1 cellular context compared by ENCODE assay signal in genomic region chr6:41545174-41545702, GRCh38.
TF ChIP-seq lines count a peak whose summit lies in the region.

No MANE protein-coding gene starts in this region.

TF ChIP-seq in IMR-90, 13 proteins besides CTCF, POLR2A, EP300 and RAD21 (continued from another document):
- TF ChIP-seq, protein P1, sequence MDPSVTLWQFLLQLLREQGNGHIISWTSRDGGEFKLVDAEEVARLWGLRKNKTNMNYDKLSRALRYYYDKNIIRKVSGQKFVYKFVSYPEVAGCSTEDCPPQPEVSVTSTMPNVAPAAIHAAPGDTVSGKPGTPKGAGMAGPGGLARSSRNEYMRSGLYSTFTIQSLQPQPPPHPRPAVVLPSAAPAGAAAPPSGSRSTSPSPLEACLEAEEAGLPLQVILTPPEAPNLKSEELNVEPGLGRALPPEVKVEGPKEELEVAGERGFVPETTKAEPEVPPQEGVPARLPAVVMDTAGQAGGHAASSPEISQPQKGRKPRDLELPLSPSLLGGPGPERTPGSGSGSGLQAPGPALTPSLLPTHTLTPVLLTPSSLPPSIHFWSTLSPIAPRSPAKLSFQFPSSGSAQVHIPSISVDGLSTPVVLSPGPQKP (IDR thresholded peaks at IDR 0.05; ENCODE audit: borderline replicate concordance, low read depth, low read length): no peak
- TF ChIP-seq, protein P2, sequence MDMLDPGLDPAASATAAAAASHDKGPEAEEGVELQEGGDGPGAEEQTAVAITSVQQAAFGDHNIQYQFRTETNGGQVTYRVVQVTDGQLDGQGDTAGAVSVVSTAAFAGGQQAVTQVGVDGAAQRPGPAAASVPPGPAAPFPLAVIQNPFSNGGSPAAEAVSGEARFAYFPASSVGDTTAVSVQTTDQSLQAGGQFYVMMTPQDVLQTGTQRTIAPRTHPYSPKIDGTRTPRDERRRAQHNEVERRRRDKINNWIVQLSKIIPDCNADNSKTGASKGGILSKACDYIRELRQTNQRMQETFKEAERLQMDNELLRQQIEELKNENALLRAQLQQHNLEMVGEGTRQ (IDR thresholded peaks at IDR 0.05; ENCODE audit: low read depth, low read length): no peak
- no peak for TF ChIP-seq SMC3 (IDR thresholded peaks at IDR 0.05; ENCODE audit: low read depth, low read length)
- no peak for TF ChIP-seq CEBPB (IDR thresholded peaks at IDR 0.05; ENCODE audit: low read depth, low read length)
- TF ChIP-seq RCOR1 (IDR thresholded peaks at IDR 0.05; ENCODE audit: insufficient replicate concordance, low read length): no peak
- TF ChIP-seq RFX5 (IDR thresholded peaks at IDR 0.05; ENCODE audit: low read depth, low read length): no peak
- TF ChIP-seq BHLHE40 (IDR thresholded peaks at IDR 0.05; ENCODE audit: low read depth, low read length): no peak
- TF ChIP-seq MXI1 (IDR thresholded peaks at IDR 0.05; ENCODE audit: borderline replicate concordance, low read depth, low read length): no peak
TF ChIP-seq in IMR-90: peak in this region for 0.
